ENCODE assay signal across 1 cellular context in genomic region chr1:109099871-109100757, GRCh38.
TF ChIP-seq lines count a peak whose summit lies in the region.

No MANE protein-coding gene starts in this region.

TF ChIP-seq in K562, 482 proteins besides CTCF, POLR2A, EP300 and RAD21 (continued from another document and continues in another):
- TF ChIP-seq E4F1 (CRISPR knock-in tag; IDR thresholded peaks at IDR 0.05; ENCODE audit: borderline replicate concordance) (no peak), POLR2AphosphoS2 (IDR thresholded peaks at IDR 0.05; ENCODE audit: low read length) (peak; percentile 96), MEF2D (tag; conservative IDR thresholded peaks at IDR 0.05; ENCODE audit: low read depth) (peak; percentile 72), NRF1 (conservative IDR thresholded peaks at IDR 0.05 in 1 of 2, IDR thresholded peaks at IDR 0.05 in 1 of 2) (peak; percentile 70 to 77), TRIM24 (IDR thresholded peaks at IDR 0.05) (peak; percentile 64 to 67; a peak in 3 of 4 replicates), ZNF511 (CRISPR knock-in tag; IDR thresholded peaks at IDR 0.05) (peak; percentile 92), ETV5 (CRISPR knock-in tag; IDR thresholded peaks at IDR 0.05; ENCODE audit: low read depth) (peak; percentile 99), ADNP (tag; IDR thresholded peaks at IDR 0.05) (no peak), BHLHE40 (IDR thresholded peaks at IDR 0.05; ENCODE audit: low read length) (peak; percentile 97), HMG20B (CRISPR knock-in tag; IDR thresholded peaks at IDR 0.05) (peak; percentile 64; the same call in 1 of the 2 replicates), IRF1 (CRISPR knock-in tag; IDR thresholded peaks at IDR 0.05; ENCODE audit: borderline replicate concordance) (no peak), SUPT5H (IDR thresholded peaks at IDR 0.05) (peak; percentile 100), SMAD1 (IDR thresholded peaks at IDR 0.05; ENCODE audit: low read depth, low read length, partially characterized antibody) (peak; percentile 97), RREB1 (CRISPR knock-in tag; IDR thresholded peaks at IDR 0.05) (peak; percentile 86; the same call in 1 of the 2 replicates), NR3C1 (CRISPR knock-in tag; IDR thresholded peaks at IDR 0.05) (no peak), PHTF2 (CRISPR knock-in tag; IDR thresholded peaks at IDR 0.05) (no peak), RBFOX2 (IDR thresholded peaks at IDR 0.05; ENCODE audit: low read depth, low read length) (peak; percentile 99), YBX1 (IDR thresholded peaks at IDR 0.05) (no peak), NR4A1 (CRISPR knock-in tag; IDR thresholded peaks at IDR 0.05) (peak; percentile 96), NR4A1 (tag; IDR thresholded peaks at IDR 0.05) (peak; percentile 83; the same call in 1 of the 2 replicates), POLR2AphosphoS5 (IDR thresholded peaks at IDR 0.05; ENCODE audit: control insufficient read depth, insufficient read depth, low read depth, low read length) (peak; percentile 100), BRD4 (IDR thresholded peaks at IDR 0.05) (peak; percentile 89; the same call in 1 of the 2 replicates), ZKSCAN8 (CRISPR knock-in tag; IDR thresholded peaks at IDR 0.05) (no peak), MEIS2 (IDR thresholded peaks at IDR 0.05; ENCODE audit: partially characterized antibody) (peak; percentile 22), ZBTB5 (IDR thresholded peaks at IDR 0.05) (no peak), PHF20 (IDR thresholded peaks at IDR 0.05; ENCODE audit: partially characterized antibody) (peak; percentile 85), KLF10 (CRISPR knock-in tag; IDR thresholded peaks at IDR 0.05) (no peak), ZBTB49 (CRISPR knock-in tag; IDR thresholded peaks at IDR 0.05; ENCODE audit: borderline replicate concordance) (no peak), ZNF3 (CRISPR knock-in tag; IDR thresholded peaks at IDR 0.05) (no peak), CHD4 (IDR thresholded peaks at IDR 0.05; ENCODE audit: insufficient read depth, insufficient replicate concordance, low read depth, low read length, poor library complexity, severe bottlenecking) (no peak), SMARCE1 (IDR thresholded peaks at IDR 0.05) (peak; percentile 40), PRMT5 (CRISPR knock-in tag; IDR thresholded peaks at IDR 0.05) (0 out of 2 replicates have a peak, but pooled peaks have one; percentile 63), ZNF143 (CRISPR knock-in tag; IDR thresholded peaks at IDR 0.05) (peak; percentile 89), TBL1XR1 (IDR thresholded peaks at IDR 0.05; ENCODE audit: low read length in 2 of 2) (peak in 1 of 2 experiments; percentile 83; a peak in 2 of 4 replicates), FIP1L1 (IDR thresholded peaks at IDR 0.05; ENCODE audit: low read depth, low read length, poor library complexity, severe bottlenecking) (peak; percentile 89), HES1 (IDR thresholded peaks at IDR 0.05; ENCODE audit: low read depth) (peak; percentile 99), SP1 (CRISPR knock-in tag; IDR thresholded peaks at IDR 0.05) (peak; percentile 99), GATAD2A (IDR thresholded peaks at IDR 0.05) (peak; percentile 84; the same call in 1 of the 2 replicates), PURB (CRISPR knock-in tag; IDR thresholded peaks at IDR 0.05; ENCODE audit: low read depth) (no peak), PHF21A (IDR thresholded peaks at IDR 0.05; ENCODE audit: borderline replicate concordance, low read depth) (peak; percentile 82), STAT6 (CRISPR knock-in tag; IDR thresholded peaks at IDR 0.05) (no peak), ZNF316 (IDR thresholded peaks at IDR 0.05) (no peak; the same call in 1 of the 2 replicates), GTF2B (IDR thresholded peaks at IDR 0.05; ENCODE audit: extremely low read depth, insufficient read length) (peak; percentile 88), RBM22 (IDR thresholded peaks at IDR 0.05; ENCODE audit: low read depth, low read length, poor library complexity, severe bottlenecking) (peak; percentile 98), SRSF7 (optimal IDR thresholded peaks at IDR 0.05; ENCODE audit: low read depth, low read length) (peak; percentile 95)
